8 cellular contexts compared by ENCODE assay signal in the genomic region with DNA sequence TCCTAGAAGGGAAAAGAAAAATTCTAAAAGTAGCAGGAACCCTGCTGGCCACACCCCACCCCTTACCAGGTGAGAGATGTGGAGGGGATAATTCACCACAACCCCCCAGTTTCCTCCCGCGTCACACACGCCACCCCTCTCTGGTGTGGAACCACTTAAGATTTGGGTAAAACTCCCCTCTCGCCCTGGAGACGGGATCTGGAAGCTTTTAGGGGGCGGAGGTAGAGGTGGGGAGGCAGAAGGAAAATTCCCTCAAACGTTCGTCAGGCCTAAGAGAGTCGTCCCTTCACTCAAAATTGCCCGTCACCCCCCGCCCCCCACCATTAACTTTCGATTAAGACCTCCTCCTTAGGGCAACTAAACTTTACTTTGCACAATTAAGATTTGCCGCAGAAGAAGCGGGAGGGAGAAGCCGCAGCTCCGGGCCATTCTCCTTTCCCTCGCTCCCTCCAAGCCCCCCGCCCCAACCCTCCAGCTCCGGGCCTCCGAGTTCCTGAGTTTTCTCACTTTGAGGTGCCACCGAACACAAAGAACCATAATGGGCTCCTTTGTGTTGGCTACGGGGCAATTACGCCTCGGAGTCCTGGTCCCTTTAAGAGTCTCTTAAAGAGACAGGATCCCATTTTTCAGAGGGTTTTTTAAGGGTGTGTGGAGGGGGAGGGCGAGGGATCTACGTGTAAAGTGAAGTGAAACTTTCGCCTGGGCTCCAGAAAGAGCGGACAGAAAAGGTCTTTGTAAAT. TPM values are rescaled to one million over a fixed set of nuclear protein-coding genes. Genes with fewer than 3 reads are reported as not detected.
DNase-seq lines count a peak whose midpoint lies in the region; ATAC-seq lines count a peak whose summit lies in the region.

No MANE protein-coding gene starts in this region.

- ATAC-seq in stimulated activated memory B cell treated with anti-CD40 and anti-IgM and Interleukin-4, amounts not matched to agents 10 μg/mL and 1 μg/mL and 100 μg/mL, for 72 hours: peak; percentile 84
- ATAC-seq in GM21717 (IDR thresholded peaks at IDR 0.05; ENCODE audit: unreplicated experiment) (no peak), GM21529 (IDR thresholded peaks at IDR 0.05; ENCODE audit: unreplicated experiment) (no peak)

- H3K4me1 Mint-ChIP-seq in stimulated activated memory B cell treated with anti-CD40 and anti-IgM and Interleukin-4, amounts not matched to agents 10 μg/mL and 1 μg/mL and 100 μg/mL, for 72 hours: peaks cover 35% of the 10 kb centered on the region

- H3K27ac Mint-ChIP-seq in stimulated activated memory B cell treated with anti-CD40 and anti-IgM and Interleukin-4, amounts not matched to agents 10 μg/mL and 1 μg/mL and 100 μg/mL, for 72 hours: peak overlapping the region; percentile 83

- peaks cover 55% of the 10 kb centered on the region for H3K27me3 Mint-ChIP-seq in stimulated activated memory B cell treated with anti-CD40 and anti-IgM and Interleukin-4, amounts not matched to agents 10 μg/mL and 1 μg/mL and 100 μg/mL, for 72 hours

- DNase-seq in DMS114 treated with DMSO at 0.1 percent for 48 hours (lab: John Stamatoyannopoulos, UW; ENCODE audit: unreplicated experiment): peak; percentile 48
- peak; percentile 64 for DNase-seq in HT1080 (ENCODE audit: low read depth)
- DNase-seq in RKO (ENCODE audit: low spot score): peak; percentile 66
- peak; percentile 45 for DNase-seq in kidney tubule cell (ENCODE audit: low spot score)

- no peaks in the 10 kb centered on the region for H3K9me3 Mint-ChIP-seq in stimulated activated memory B cell treated with anti-CD40 and anti-IgM and Interleukin-4, amounts not matched to agents 10 μg/mL and 1 μg/mL and 100 μg/mL, for 72 hours

- H3K36me3 Mint-ChIP-seq in stimulated activated memory B cell treated with anti-CD40 and anti-IgM and Interleukin-4, amounts not matched to agents 10 μg/mL and 1 μg/mL and 100 μg/mL, for 72 hours: no peaks in the 10 kb centered on the region

- H3K4me3 Mint-ChIP-seq in stimulated activated memory B cell treated with anti-CD40 and anti-IgM and Interleukin-4, amounts not matched to agents 10 μg/mL and 1 μg/mL and 100 μg/mL, for 72 hours: peak overlapping the region; percentile 84

- peak overlapping the region; percentile 47 for H3K27ac ChIP-seq in cingulate gyrus (ENCODE audit: low read depth, low read length)

RNA-seq across cellular contexts. Expression of a gene that starts 1.0 kb away (rescaled TPM):
- total RNA-seq in HT1080 (2014; rRNA removed; shearing (Covaris generic)): 9.7 and 14.6 TPM in 2 replicates
- 22.3 and 25.9 TPM in 2 replicates for polyA plus RNA-seq in HT1080 (2015; cell fraction: cytosol; rRNA removed)
- polyA plus RNA-seq in HT1080 (2015; cell fraction: nucleus; rRNA removed): 36.3 and 39.4 TPM in 2 replicates

RNA-seq across cellular contexts. Expression of a gene that starts 53.1 kb away (rescaled TPM):
- 9.6 and 13.2 TPM in 2 replicates for total RNA-seq in HT1080 (2014; rRNA removed; shearing (Covaris generic))
- 10.5 and 14.4 TPM in 2 replicates for polyA plus RNA-seq in HT1080 (2015; cell fraction: cytosol; rRNA removed)
- polyA plus RNA-seq in HT1080 (2015; cell fraction: nucleus; rRNA removed): 29.2 and 33.9 TPM in 2 replicates
